Comparison of ENCODE assay signal across 16 cellular contexts in genomic region chr12:12018454-12018853, GRCh38. TPM values are rescaled to one million over a fixed set of nuclear protein-coding genes. Genes with fewer than 3 reads are reported as not detected.
DNase-seq lines count a peak whose midpoint lies in the region; ATAC-seq, FAIRE-seq and TF ChIP-seq lines count a peak whose summit lies in the region.
"Had no signal": no experiment of that assay in that cellular context is flagged by ENCODE, and none has a peak within 500 bp of the region (broad histone marks: within the 10 kb centered on the region; RNA-seq: fewer than 3 reads in every experiment).

No MANE protein-coding gene starts in this region.

- no peak overlapping the region for H3K27ac ChIP-seq in aorta (ENCODE audit: low read depth in 1 of 2, low read length in 2 of 2)
- H3K27ac ChIP-seq: cardiac muscle cell, heart left ventricle, HL-60, suprapubic skin had no signal

- peak; percentile 15 for DNase-seq in NCI-H2196 (lab: John Stamatoyannopoulos, UW; ENCODE audit: unreplicated experiment)
- DNase-seq in NCI-H2196 treated with DMSO at 0.1 percent for 48 hours (lab: John Stamatoyannopoulos, UW; ENCODE audit: unreplicated experiment) = no peak
- peak; percentile 98 for DNase-seq in SK-MEL-5 (ENCODE audit: low read depth, low spot score)
- DNase-seq in fibroblast of mammary gland (ENCODE audit: low read depth) = peak; percentile 21
- DNase-seq in putamen (ENCODE audit: low spot score) = peak; percentile 39
- no peak for DNase-seq in aorta
- DNase-seq in NCI-H1694 (lab: John Stamatoyannopoulos, UW) = no peak
- DNase-seq in GM12892 (ENCODE audit: insufficient read length) = no peak
- DNase-seq: activated CD4-positive, alpha-beta T cell treated with anti-CD3 and anti-CD28 coated beads for 4 hours; NCI-H187; SHP77 treated with DMSO at 0.1 percent for 48 hours had no signal

- H3K27me3 ChIP-seq in aorta (ENCODE audit: control insufficient read depth in 1 of 2, insufficient read depth in 2 of 2, low read length in 1 of 2) = no peaks in the 10 kb centered on the region
- H3K27me3 ChIP-seq: cardiac muscle cell, heart left ventricle, suprapubic skin had no signal

- H3K36me3 ChIP-seq in aorta (ENCODE audit: control insufficient read depth in 1 of 2, insufficient read depth in 2 of 2, low read length in 1 of 2) = no peaks in the 10 kb centered on the region
- H3K36me3 ChIP-seq: cardiac muscle cell, heart left ventricle, suprapubic skin had no signal

- TF ChIP-seq POLR2A in GM12892 (IDR thresholded peaks at IDR 0.05; ENCODE audit: low read depth, low read length) = no peak

- intact Hi-C loops in aorta (cut with DNase I) = no loop called here

- H3K4me3 ChIP-seq in fibroblast of mammary gland (ENCODE audit: control insufficient read depth, low read depth, low read length) (no peak overlapping the region), aorta (ENCODE audit: low read length in 2 of 2) (no peak overlapping the region)
- H3K4me3 ChIP-seq: cardiac muscle cell, heart left ventricle, suprapubic skin had no signal

- no peak for FAIRE-seq in GM12892 (lab: Jason Lieb, UNC)
- FAIRE-seq: A204.1 had no signal

- no peak for ATAC-seq in aorta (ENCODE audit: low FRiP score)

- no peak for TF ChIP-seq CTCF in fibroblast of mammary gland (conservative IDR thresholded peaks at IDR 0.05; ENCODE audit: control insufficient read depth, insufficient read depth, low read depth, low read length)

- H3K4me1 ChIP-seq in aorta (ENCODE audit: control insufficient read depth in 1 of 2, insufficient read depth in 2 of 2, low read length in 2 of 2) = no peaks in the 10 kb centered on the region

- WGBS in aorta, 2 donors = 61 to 67% methylated on average over 8 of the region's 8 CpGs

- H3K9me3 ChIP-seq in aorta (ENCODE audit: control insufficient read depth, low read length) = no peaks in the 10 kb centered on the region
- H3K9me3 ChIP-seq: heart left ventricle, suprapubic skin had no signal

- in situ Hi-C loops in SK-MEL-5 (cut with HindIII; ENCODE audit: low pct_unique_long_range_greater_than_20kb, low sequenced_read_pairs) = no loop called here

RNA-seq across cellular contexts. Expression of gene BCL2L14, which starts 52.3 kb away (rescaled TPM):
- not detected in 2 replicates for total RNA-seq in SK-MEL-5 (2014; rRNA removed; shearing (Covaris generic))
- polyA plus RNA-seq in SK-MEL-5 (2015; cell fraction: cytosol; rRNA removed) = 0.09 TPM in 1 of 2 replicates, not detected in the other
- polyA plus RNA-seq in SK-MEL-5 (2015; cell fraction: nucleus; rRNA removed) = 1.2 TPM in 1 of 2 replicates, not detected in the other
- not detected for total RNA-seq in aorta
- polyA plus RNA-seq in aorta = 1 to 10 TPM in 1 of 2 donors, not detected in 1; 4.0 TPM
- 1.3 TPM for polyA plus RNA-seq in GM12892 (2012; ENCODE audit: missing spikeins)
- total RNA-seq: cardiac muscle cell, heart left ventricle, suprapubic skin had no signal
- polyA plus RNA-seq: cardiac muscle cell, heart left ventricle had no signal

Comparison
In these comparisons a context has a peak if more than half of its experiments do, and no peak if none do; other contexts are left out.
1. DNase-seq: peak in NCI-H2196 (single experiment), SK-MEL-5 (single experiment), fibroblast of mammary gland (single experiment) and putamen (single experiment); none in NCI-H2196 treated with DMSO at 0.1 percent for 48 hours (single experiment), aorta (0 of 2), NCI-H1694 (single experiment) and GM12892 (single experiment).